Comparison of ENCODE assay signal across 8 cellular contexts in the genomic region with DNA sequence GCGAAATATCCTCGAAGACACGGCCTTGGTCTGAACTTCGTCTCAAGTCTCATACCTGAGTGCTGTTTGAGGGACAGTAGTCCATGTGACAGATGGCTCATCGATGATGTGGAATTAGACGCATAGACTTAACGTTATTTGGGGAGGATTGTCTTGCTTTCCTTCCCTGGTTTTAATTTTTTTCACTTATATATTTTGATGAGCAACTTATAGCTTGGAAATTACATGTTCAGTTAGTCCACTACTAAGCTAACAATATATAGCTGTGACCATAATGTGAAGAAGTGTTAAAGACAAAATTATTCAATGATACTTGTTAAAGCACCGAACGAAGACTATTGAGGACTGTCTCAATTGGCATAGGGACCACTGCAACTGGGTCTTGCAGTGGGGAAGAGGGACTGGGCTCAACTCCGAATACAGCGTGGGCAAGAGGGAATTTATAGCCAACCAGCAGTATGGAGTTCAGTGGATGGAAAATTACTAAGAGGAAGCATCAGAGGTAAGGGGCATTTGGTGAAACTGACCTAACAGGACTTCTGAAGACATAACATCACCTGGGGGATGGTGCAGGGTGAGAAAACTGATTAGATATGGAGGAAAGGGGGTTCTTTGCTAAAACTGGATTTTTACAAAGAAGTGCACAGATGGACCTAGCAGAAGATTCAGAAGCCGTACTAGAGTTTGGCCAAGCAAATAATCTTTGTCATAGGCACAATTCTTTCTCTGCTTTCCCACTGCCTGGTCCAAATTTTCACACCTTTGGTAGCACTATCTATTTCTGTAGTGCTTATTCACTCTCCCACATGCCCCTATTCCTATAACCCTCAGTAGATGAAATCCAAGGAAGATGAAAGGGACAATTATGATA. TPM values are rescaled to one million over a fixed set of nuclear protein-coding genes. Genes with fewer than 3 reads are reported as not detected.
A peak's percentile ranks its signal among the peaks of the same experiment; 100 is the strongest.
DNase-seq lines count a peak whose midpoint lies in the region; ATAC-seq lines count a peak whose summit lies in the region.

No MANE protein-coding gene starts in this region.

- H3K4me3 ChIP-seq in iPS-11a (ENCODE audit: low read depth, low read length), result peak overlapping the region; percentile 35

- no peaks in the 10 kb centered on the region for H3K9me3 Mint-ChIP-seq in activated CD4-positive, alpha-beta memory T cell treated with anti-CD3 and anti-CD28 coated beads, Interleukin-2, amount 10 ng/mL, durations not matched to agents 7 days and 5 days
- H3K9me3 Mint-ChIP-seq in stimulated activated memory B cell treated with anti-CD40 and anti-IgM and Interleukin-4, amounts not matched to agents 10 μg/mL and 1 μg/mL and 100 μg/mL, for 72 hours, result no peaks in the 10 kb centered on the region

- H3K27me3 Mint-ChIP-seq in activated CD4-positive, alpha-beta memory T cell treated with anti-CD3 and anti-CD28 coated beads, Interleukin-2, amount 10 ng/mL, durations not matched to agents 7 days and 5 days, result no peaks in the 10 kb centered on the region
- no peaks in the 10 kb centered on the region for H3K27me3 Mint-ChIP-seq in stimulated activated memory B cell treated with anti-CD40 and anti-IgM and Interleukin-4, amounts not matched to agents 10 μg/mL and 1 μg/mL and 100 μg/mL, for 72 hours

- POLR2A ChIA-PET in activated CD4-positive, alpha-beta memory T cell treated with anti-CD3 and anti-CD28 coated beads, Interleukin-2, amount 10 ng/mL, durations not matched to agents 7 days and 5 days (lab: Charles Lee), result interaction anchor here (0.6 to 3.5 kb wide), 12 partner anchors 11 to 317 kb away, joined by 3 to 24 read pairs (median 4); partner anchors contain the start of genes INTS13, ITPR2 and STK38L

- peak overlapping the region; percentile 95 for H3K27ac Mint-ChIP-seq in activated CD4-positive, alpha-beta memory T cell treated with anti-CD3 and anti-CD28 coated beads, Interleukin-2, amount 10 ng/mL, durations not matched to agents 7 days and 5 days
- peak overlapping the region; percentile 72 for H3K27ac Mint-ChIP-seq in stimulated activated memory B cell treated with anti-CD40 and anti-IgM and Interleukin-4, amounts not matched to agents 10 μg/mL and 1 μg/mL and 100 μg/mL, for 72 hours

- H3K4me1 Mint-ChIP-seq in activated CD4-positive, alpha-beta memory T cell treated with anti-CD3 and anti-CD28 coated beads, Interleukin-2, amount 10 ng/mL, durations not matched to agents 7 days and 5 days, result peaks cover 55% of the 10 kb centered on the region
- peaks cover 26% of the 10 kb centered on the region for H3K4me1 Mint-ChIP-seq in stimulated activated memory B cell treated with anti-CD40 and anti-IgM and Interleukin-4, amounts not matched to agents 10 μg/mL and 1 μg/mL and 100 μg/mL, for 72 hours

- DNase-seq in stimulated activated CD4-positive, alpha-beta T cell treated with anti-CD3 and anti-CD28 coated beads, Interleukin-2, amount 100 ng/mL, for 4 hours (ENCODE audit: low read depth), result peak; percentile 1
- no peak for DNase-seq in stimulated activated CD4-positive, alpha-beta T cell treated with anti-CD3 and anti-CD28 coated beads, Interleukin-4, amount 100 ng/mL, for 24 hours
- no peak for DNase-seq in activated CD4-positive, alpha-beta memory T cell treated with anti-CD3 and anti-CD28 coated beads, Interleukin-2, amount 10 ng/mL, durations not matched to agents 7 days and 5 days
- DNase-seq in hepatic stellate cell (ENCODE audit: low spot score) (no peak), HuH-7 (ENCODE audit: low spot score) (no peak), NOMO-1 (lab: John Stamatoyannopoulos, UW; ENCODE audit: unreplicated experiment in 2 of 2) (no peak)

- peaks cover 11% of the 10 kb centered on the region for H3K36me3 Mint-ChIP-seq in activated CD4-positive, alpha-beta memory T cell treated with anti-CD3 and anti-CD28 coated beads, Interleukin-2, amount 10 ng/mL, durations not matched to agents 7 days and 5 days (ENCODE audit: low read depth)
- H3K36me3 Mint-ChIP-seq in stimulated activated memory B cell treated with anti-CD40 and anti-IgM and Interleukin-4, amounts not matched to agents 10 μg/mL and 1 μg/mL and 100 μg/mL, for 72 hours, result peaks cover 8% of the 10 kb centered on the region

- no peak for ATAC-seq in stimulated activated memory B cell treated with anti-CD40 and anti-IgM and Interleukin-4, amounts not matched to agents 10 μg/mL and 1 μg/mL and 100 μg/mL, for 72 hours

- CTCF ChIA-PET in activated CD4-positive, alpha-beta memory T cell treated with anti-CD3 and anti-CD28 coated beads, Interleukin-2, amount 10 ng/mL, durations not matched to agents 7 days and 5 days (lab: Charles Lee), result interaction anchor here (0.7 to 6.3 kb wide), 23 partner anchors 9 to 358 kb away, joined by 3 to 101 read pairs (median 4); partner anchors contain the start of genes BMAL2, ITPR2, MED21 and STK38L

- peak overlapping the region; percentile 90 for H3K4me3 Mint-ChIP-seq in activated CD4-positive, alpha-beta memory T cell treated with anti-CD3 and anti-CD28 coated beads, Interleukin-2, amount 10 ng/mL, durations not matched to agents 7 days and 5 days
- peak overlapping the region; percentile 83 for H3K4me3 Mint-ChIP-seq in stimulated activated memory B cell treated with anti-CD40 and anti-IgM and Interleukin-4, amounts not matched to agents 10 μg/mL and 1 μg/mL and 100 μg/mL, for 72 hours

RNA-seq across cellular contexts. Expression of gene TM7SF3, which starts 0.9 kb away (rescaled TPM):
- total RNA-seq in activated CD4-positive, alpha-beta memory T cell treated with anti-CD3 and anti-CD28 coated beads, Interleukin-2, amount 10 ng/mL, durations not matched to agents 7 days and 5 days, result 10 to 100 TPM; 33.6 to 35.7 TPM

RNA-seq across cellular contexts. Expression of gene MED21, which starts 7.3 kb away (rescaled TPM):
- total RNA-seq in activated CD4-positive, alpha-beta memory T cell treated with anti-CD3 and anti-CD28 coated beads, Interleukin-2, amount 10 ng/mL, durations not matched to agents 7 days and 5 days, result 10 to 100 TPM; 40.1 to 41.1 TPM
